17 cellular contexts compared by ENCODE assay signal in genomic region chr12:25971675-25972035, GRCh38. TPM values are rescaled to one million over a fixed set of nuclear protein-coding genes. Genes with fewer than 3 reads are reported as not detected.
DNase-seq lines count a peak whose midpoint lies in the region; TF ChIP-seq lines count a peak whose summit lies in the region.
"Had no signal": no experiment of that assay in that cellular context is flagged by ENCODE, and none has a peak within 500 bp of the region (broad histone marks: within the 10 kb centered on the region; RNA-seq: fewer than 3 reads in every experiment).

No MANE protein-coding gene starts in this region.

- no peak overlapping the region for H3K4ac ChIP-seq in neuronal stem cell (ENCODE audit: low read length)

- H3K9ac ChIP-seq in neuronal stem cell (ENCODE audit: low read depth, low read length, poor library complexity), result no peak overlapping the region

- TF ChIP-seq POLR2A in prostate gland (IDR thresholded peaks at IDR 0.05) (no peak), transverse colon (IDR thresholded peaks at IDR 0.05) (no peak), adrenal gland (IDR thresholded peaks at IDR 0.05) (no peak)

- no peak overlapping the region for H4K91ac ChIP-seq in neuronal stem cell (ENCODE audit: low read depth, low read length, poor library complexity)

- no peaks in the 10 kb centered on the region for H3K9me3 ChIP-seq in ascending aorta
- no peaks in the 10 kb centered on the region for H3K9me3 ChIP-seq in prostate gland
- H3K9me3 ChIP-seq in transverse colon, result no peaks in the 10 kb centered on the region
- no peaks in the 10 kb centered on the region for H3K9me3 ChIP-seq in neuronal stem cell (replicated peaks in 1 of 2; ENCODE audit: control insufficient read depth in 2 of 2, insufficient read depth in 1 of 2, low read depth in 1 of 2, low read length in 2 of 2)
- H3K9me3 ChIP-seq in adrenal gland (replicated peaks in 1 of 3), result no peaks in the 10 kb centered on the region
- H3K9me3 ChIP-seq: right lobe of liver had no signal

- no peak overlapping the region for H3K23ac ChIP-seq in neuronal stem cell (ENCODE audit: low read depth, low read length, poor library complexity)

- no peaks in the 10 kb centered on the region for H3K27me3 ChIP-seq in ascending aorta
- H3K27me3 ChIP-seq in prostate gland (replicated peaks; ENCODE audit: insufficient read depth), result no peaks in the 10 kb centered on the region
- H3K27me3 ChIP-seq in transverse colon, result no peaks in the 10 kb centered on the region
- no peaks in the 10 kb centered on the region for H3K27me3 ChIP-seq in neuronal stem cell (ENCODE audit: control insufficient read depth in 3 of 3, insufficient read depth in 3 of 3, low read depth in 1 of 3, low read length in 3 of 3)
- H3K27me3 ChIP-seq in adrenal gland, result no peaks in the 10 kb centered on the region
- H3K27me3 ChIP-seq: right lobe of liver had no signal

- H2BK120ac ChIP-seq in neuronal stem cell (ENCODE audit: low read depth, low read length), result no peak overlapping the region

- H2BK5ac ChIP-seq in neuronal stem cell (ENCODE audit: low read length), result no peak overlapping the region

- H2AFZ ChIP-seq in neuronal stem cell (ENCODE audit: low read length), result no peak overlapping the region

- in situ Hi-C loops in transverse colon (cut with MboI; ENCODE audit: low pct_ligation_motif_present in 1 of 4, low pct_unique_long_range_greater_than_20kb in 1 of 4, low sequenced_read_pairs in 3 of 4), result no loop called here

- H3K4me1 ChIP-seq in ascending aorta (peaks cover 0 to 36% of the 10 kb centered on the region in 2 donors), prostate gland (replicated peaks) (peaks cover 7% of the 10 kb centered on the region), transverse colon (peaks cover 0 to 35% (median 12%) of the 10 kb centered on the region in 4 donors), neuronal stem cell (ENCODE audit: control insufficient read depth in 2 of 2, insufficient read depth in 1 of 2, low read depth in 1 of 2, low read length in 2 of 2) (peaks cover 3 to 25% of the 10 kb centered on the region in 2 donors), adrenal gland (replicated peaks in 1 of 2) (peaks cover 6 to 25% of the 10 kb centered on the region in 2 donors)
- H3K4me1 ChIP-seq: right lobe of liver had no signal

- H3K4me3 ChIP-seq in ascending aorta, result peak overlapping the region; percentile 32 to 42
- no peak overlapping the region for H3K4me3 ChIP-seq in prostate gland
- H3K4me3 ChIP-seq in transverse colon, result no peak overlapping the region
- no peak overlapping the region for H3K4me3 ChIP-seq in neuronal stem cell (ENCODE audit: low read length in 2 of 2)
- H3K4me3 ChIP-seq in adrenal gland, result no peak overlapping the region
- H3K4me3 ChIP-seq: right lobe of liver had no signal

- no peak overlapping the region for H2BK12ac ChIP-seq in neuronal stem cell (ENCODE audit: low read length)

- no peak for TF ChIP-seq EP300 in transverse colon (IDR thresholded peaks at IDR 0.05; ENCODE audit: low read depth)

- no peak overlapping the region for H3K4me2 ChIP-seq in neuronal stem cell (ENCODE audit: insufficient read depth, low read length, poor library complexity, severe bottlenecking)

- intact Hi-C loops in ascending aorta (cut with DNase I), result no loop called here
- intact Hi-C loops in prostate gland (cut with DNase I), result no loop called here
- intact Hi-C loops in transverse colon (cut with DNase I; ENCODE audit: low total_unique reads), result no loop called here
- intact Hi-C loops in adrenal gland (cut with DNase I), result no loop called here

- H3K27ac ChIP-seq in ascending aorta, result peak overlapping the region; percentile 42 to 72
- peak overlapping the region; percentile 3 to 48 for H3K27ac ChIP-seq in prostate gland
- peak overlapping the region in 3 of 4 donors; percentile 52 to 68 (median 56) for H3K27ac ChIP-seq in transverse colon
- no peak overlapping the region for H3K27ac ChIP-seq in neuronal stem cell (replicated peaks; ENCODE audit: low read length)
- no peak overlapping the region for H3K27ac ChIP-seq in adrenal gland
- H3K27ac ChIP-seq: right lobe of liver had no signal

- H3K36me3 ChIP-seq in ascending aorta, result no peaks in the 10 kb centered on the region
- H3K36me3 ChIP-seq in prostate gland, result no peaks in the 10 kb centered on the region
- H3K36me3 ChIP-seq in transverse colon, result no peaks in the 10 kb centered on the region
- H3K36me3 ChIP-seq in neuronal stem cell (replicated peaks in 1 of 2; ENCODE audit: control insufficient read depth in 2 of 2, insufficient read depth in 2 of 2, low read length in 2 of 2), result no peaks in the 10 kb centered on the region
- H3K36me3 ChIP-seq in adrenal gland (replicated peaks in 1 of 2), result no peaks in the 10 kb centered on the region
- H3K36me3 ChIP-seq: right lobe of liver had no signal

- DNase-seq in ascending aorta (ENCODE audit: low spot score in 2 of 2) (no peak), fibroblast of peridontal ligament (ENCODE audit: extremely low read depth) (peak; percentile 50), prostate gland (ENCODE audit: low spot score) (no peak), transverse colon (no peak), neuronal stem cell (ENCODE audit: low spot score) (no peak), adrenal gland (no peak), cortex of kidney (lab: John Stamatoyannopoulos, UW) (no peak)
- DNase-seq: activated CD4-positive, CD25-positive, alpha-beta regulatory T cell; activated T-cell treated with anti-CD3 and anti-CD28 coated beads, Interleukin-2, amount 50 U/mL, for 24 hours; CD8-positive, alpha-beta T cell; GDM1; kidney; mammary epithelial cell; NCI-H187; occipital lobe; right lobe of liver; T1000 had no signal

- no peak overlapping the region for H2BK15ac ChIP-seq in neuronal stem cell (ENCODE audit: low read length)

- TF ChIP-seq CTCF in ascending aorta (IDR thresholded peaks at IDR 0.05) (no peak), prostate gland (IDR thresholded peaks at IDR 0.05) (no peak), transverse colon (IDR thresholded peaks at IDR 0.05) (peak in 2 of 5 experiments; percentile 1 to 3), adrenal gland (IDR thresholded peaks at IDR 0.05) (no peak)

- 13% methylated on average over 2 of the region's 2 CpGs for WGBS in prostate gland
- 58 to 69% methylated on average over 2 of the region's 2 CpGs for WGBS in transverse colon (ENCODE audit: low coverage in 1 of 2), 2 donors
- no CpG with 5 or more reads among the region's 2 CpGs for WGBS in neuronal stem cell (ENCODE audit: extremely low coverage in 2 of 2, insufficient read length in 2 of 2, insufficient replicate concordance in 1 of 2), 2 donors
- 85 to 95% (median 89%) methylated on average over 2 of the region's 2 CpGs for WGBS in adrenal gland, 4 donors

- no peak overlapping the region for H3K18ac ChIP-seq in neuronal stem cell (ENCODE audit: low read length)

- no peak overlapping the region for H2AK5ac ChIP-seq in neuronal stem cell (ENCODE audit: low read depth, low read length)

- H4K8ac ChIP-seq in neuronal stem cell (ENCODE audit: low read depth, low read length), result no peak overlapping the region

- no peak overlapping the region for H3K14ac ChIP-seq in neuronal stem cell (ENCODE audit: low read length)

- peaks cover 4% of the 10 kb centered on the region for H3K79me1 ChIP-seq in neuronal stem cell (ENCODE audit: low read depth, low read length)

RNA-seq across cellular contexts. Expression of gene RASSF8, which starts 13.2 kb away (rescaled TPM):
- total RNA-seq in ascending aorta (92.1 TPM), prostate gland (10 to 100 TPM; 26.0 to 62.1 TPM), transverse colon (100 to 1,000 TPM in 1 of 4 donors, 10 to 100 TPM in 3; 13.1 to 332 (median 23.5) TPM), adrenal gland (10 to 100 TPM; 29.2 to 85.7 (median 53.9) TPM)
- polyA plus RNA-seq in neuronal stem cell (2013, experiment 1 of 2), result 36.0 TPM
- 35.9 TPM for polyA plus RNA-seq in neuronal stem cell (2013, experiment 2 of 2)
- polyA plus RNA-seq in adrenal gland, result 10 to 100 TPM in 2 of 3 donors, 1 to 10 TPM in 1; 6.5 to 28.7 (median 10.5) TPM

Comparison
In these comparisons a context has a peak if more than half of its experiments do, and no peak if none do; other contexts are left out.
1. H3K27ac ChIP-seq: peak in ascending aorta (2 of 2), prostate gland (2 of 2) and transverse colon (3 of 4); none in neuronal stem cell (single experiment) and adrenal gland (0 of 5).
2. H3K4me3 ChIP-seq: peak in ascending aorta (2 of 2); none in prostate gland (0 of 2), transverse colon (0 of 4), neuronal stem cell (0 of 2) and adrenal gland (0 of 4).